8 cellular contexts compared by ENCODE assay signal in genomic region chr4:17511041-17511949, GRCh38. TPM values are rescaled to one million over a fixed set of nuclear protein-coding genes. Genes with fewer than 3 reads are reported as not detected.
A peak's percentile ranks its signal among the peaks of the same experiment; 100 is the strongest.
DNase-seq lines count a peak whose midpoint lies in the region; ATAC-seq and TF ChIP-seq lines count a peak whose summit lies in the region.

No MANE protein-coding gene starts in this region.

- H3K27me3 ChIP-seq in CD8-positive, alpha-beta memory T cell (ENCODE audit: insufficient read depth, low read length, poor library complexity, severe bottlenecking): no peaks in the 10 kb centered on the region
- H3K27me3 ChIP-seq in kidney epithelial cell (ENCODE audit: control insufficient read depth, insufficient read depth, low read length): no peaks in the 10 kb centered on the region

- peaks cover 0 to 32% (median 4%) of the 10 kb centered on the region in 3 donors for H3K36me3 Mint-ChIP-seq in CD8-positive, alpha-beta memory T cell

- H3K27ac Mint-ChIP-seq in CD8-positive, alpha-beta memory T cell: peak overlapping the region; percentile 61 to 96 (median 93)

- peaks cover 1 to 3% of the 10 kb centered on the region in 2 donors for H3K27me3 Mint-ChIP-seq in CD8-positive, alpha-beta memory T cell

- H3K4me1 ChIP-seq in CD8-positive, alpha-beta memory T cell (ENCODE audit: insufficient read depth, low read length): peaks cover 23% of the 10 kb centered on the region

- no peaks in the 10 kb centered on the region for H3K36me3 ChIP-seq in CD8-positive, alpha-beta memory T cell (ENCODE audit: insufficient read depth, low read length)
- no peaks in the 10 kb centered on the region for H3K36me3 ChIP-seq in kidney epithelial cell (ENCODE audit: control insufficient read depth, insufficient read depth, low read length)

- H3K9me3 ChIP-seq in CD8-positive, alpha-beta memory T cell (ENCODE audit: low read length): no peaks in the 10 kb centered on the region

- H3K4me1 Mint-ChIP-seq in CD8-positive, alpha-beta memory T cell: peaks cover 28 to 42% (median 39%) of the 10 kb centered on the region in 3 donors

- peak overlapping the region; percentile 60 for H3K4me3 ChIP-seq in CD8-positive, alpha-beta memory T cell (ENCODE audit: low read length)
- H3K4me3 ChIP-seq in kidney epithelial cell (ENCODE audit: low read depth, low read length): peak overlapping the region; percentile 76

- CTCF ChIA-PET in CD8-positive, alpha-beta memory T cell (lab: Charles Lee): interaction anchor here (0.6 to 1.4 kb wide), 2 partner anchors 20 to 306 kb away, joined by 3 read pairs; no protein-coding TSS in a partner anchor

- H3K27ac ChIP-seq in CD8-positive, alpha-beta memory T cell (ENCODE audit: low read depth, low read length): peak overlapping the region; percentile 25

- H3K9me3 Mint-ChIP-seq in CD8-positive, alpha-beta memory T cell: no peaks in the 10 kb centered on the region

- H3K4me3 Mint-ChIP-seq in CD8-positive, alpha-beta memory T cell: peak overlapping the region; percentile 91 to 100 (median 97)

- peak in 2 of 5 donors; percentile 10 to 65 for DNase-seq in CD8-positive, alpha-beta memory T cell
- peak; percentile 62 for DNase-seq in T1000 (lab: John Stamatoyannopoulos, UW)
- DNase-seq in central memory CD4-positive, alpha-beta T cell: peak; percentile 41
- DNase-seq in kidney epithelial cell (ENCODE audit: low read depth): no peak
- peak; percentile 77 for DNase-seq in stimulated activated CD4-positive, alpha-beta T cell treated with anti-CD3 and anti-CD28 coated beads, Interleukin-15, amount 100 ng/mL, for 24 hours
- DNase-seq in NCI-H345 treated with DMSO at 0.1 percent for 48 hours (lab: John Stamatoyannopoulos, UW; ENCODE audit: unreplicated experiment): no peak

- POLR2A ChIA-PET in CD8-positive, alpha-beta memory T cell (lab: Charles Lee): no interaction called here

- ATAC-seq in GM19397 (IDR thresholded peaks at IDR 0.05; ENCODE audit: unreplicated experiment) (peak; percentile 57), HG03469 (IDR thresholded peaks at IDR 0.05; ENCODE audit: unreplicated experiment) (peak; percentile 31)

- TF ChIP-seq CTCF in kidney epithelial cell (IDR thresholded peaks at IDR 0.05; ENCODE audit: insufficient read depth, low read length, poor library complexity, severe bottlenecking): no peak

RNA-seq across cellular contexts. Expression of gene QDPR, which starts 0.6 kb away (rescaled TPM):
- 10 to 100 TPM; 50.9 to 54.9 TPM for total RNA-seq in CD8-positive, alpha-beta memory T cell
- polyA plus RNA-seq in CD8-positive, alpha-beta memory T cell: 36.1 TPM
- total RNA-seq in kidney epithelial cell: 24.0 and 28.6 TPM in 2 replicates

RNA-seq across cellular contexts. Expression of gene CLRN2, which starts 3.7 kb away (rescaled TPM):
- total RNA-seq in CD8-positive, alpha-beta memory T cell: not detected
- not detected for polyA plus RNA-seq in CD8-positive, alpha-beta memory T cell
- not detected in 2 replicates for total RNA-seq in kidney epithelial cell

Comparison
In these comparisons a context has a peak if more than half of its experiments do, and no peak if none do; other contexts are left out.
1. DNase-seq: peak in T1000 (single experiment), central memory CD4-positive, alpha-beta T cell (single experiment) and stimulated activated CD4-positive, alpha-beta T cell treated with anti-CD3 and anti-CD28 coated beads, Interleukin-15, amount 100 ng/mL, for 24 hours (single experiment); none in kidney epithelial cell (single experiment) and NCI-H345 treated with DMSO at 0.1 percent for 48 hours (single experiment).